In genomic region chr22:50059185-50059880, GRCh38 we compare ENCODE assay signal across 1 cellular context.
TF ChIP-seq lines count a peak whose summit lies in the region.

No MANE protein-coding gene starts in this region.

TF ChIP-seq in H1, 55 proteins besides CTCF, POLR2A, EP300 and RAD21:
- TF ChIP-seq E2F6 (IDR thresholded peaks at IDR 0.05), result no peak
- no peak for TF ChIP-seq SIX5 (IDR thresholded peaks at IDR 0.05; ENCODE audit: low read depth, low read length)
- no peak for TF ChIP-seq RXRA (IDR thresholded peaks at IDR 0.05; ENCODE audit: insufficient read depth, low read depth, low read length)
- peak; percentile 16; the same call in 1 of the 2 replicates for TF ChIP-seq SUZ12 (IDR thresholded peaks at IDR 0.05; ENCODE audit: low read length)
- no peak for TF ChIP-seq BRCA1 (IDR thresholded peaks at IDR 0.05; ENCODE audit: low read depth, low read length)
- TF ChIP-seq NANOG (IDR thresholded peaks at IDR 0.05; ENCODE audit: insufficient read depth, low read depth, low read length, poor library complexity, severe bottlenecking), result no peak
- 0 out of 4 replicates have a peak, but pooled peaks of 1 of the 2 experiments have one; percentile 30 for TF ChIP-seq SIN3A (conservative IDR thresholded peaks at IDR 0.05 in 1 of 2, IDR thresholded peaks at IDR 0.05 in 1 of 2; ENCODE audit: low read depth in 1 of 2, low read length in 2 of 2)
- peak; percentile 67 for TF ChIP-seq ASH2L (IDR thresholded peaks at IDR 0.05; ENCODE audit: low read length)
- TF ChIP-seq JUN (IDR thresholded peaks at IDR 0.05; ENCODE audit: low read depth, low read length), result no peak
- 0 out of 2 replicates have a peak, but pooled peaks have one; percentile 31 for TF ChIP-seq EGR1 (IDR thresholded peaks at IDR 0.05; ENCODE audit: borderline replicate concordance, low read depth, low read length)
- no peak for TF ChIP-seq POLR2AphosphoS5 (IDR thresholded peaks at IDR 0.05; ENCODE audit: low read depth, low read length)
- peak; percentile 45; the same call in 1 of the 2 replicates for TF ChIP-seq MAFK (IDR thresholded peaks at IDR 0.05; ENCODE audit: low read depth, low read length)
- no peak for TF ChIP-seq KDM5A (IDR thresholded peaks at IDR 0.05; ENCODE audit: low read length)
- TF ChIP-seq ATF3 (IDR thresholded peaks at IDR 0.05; ENCODE audit: insufficient read depth, low read depth, low read length), result no peak
- no peak for TF ChIP-seq RBBP5 (IDR thresholded peaks at IDR 0.05; ENCODE audit: borderline replicate concordance, low read depth, low read length)
- no peak for TF ChIP-seq JUND (IDR thresholded peaks at IDR 0.05; ENCODE audit: low read length)
